In the genomic region with DNA sequence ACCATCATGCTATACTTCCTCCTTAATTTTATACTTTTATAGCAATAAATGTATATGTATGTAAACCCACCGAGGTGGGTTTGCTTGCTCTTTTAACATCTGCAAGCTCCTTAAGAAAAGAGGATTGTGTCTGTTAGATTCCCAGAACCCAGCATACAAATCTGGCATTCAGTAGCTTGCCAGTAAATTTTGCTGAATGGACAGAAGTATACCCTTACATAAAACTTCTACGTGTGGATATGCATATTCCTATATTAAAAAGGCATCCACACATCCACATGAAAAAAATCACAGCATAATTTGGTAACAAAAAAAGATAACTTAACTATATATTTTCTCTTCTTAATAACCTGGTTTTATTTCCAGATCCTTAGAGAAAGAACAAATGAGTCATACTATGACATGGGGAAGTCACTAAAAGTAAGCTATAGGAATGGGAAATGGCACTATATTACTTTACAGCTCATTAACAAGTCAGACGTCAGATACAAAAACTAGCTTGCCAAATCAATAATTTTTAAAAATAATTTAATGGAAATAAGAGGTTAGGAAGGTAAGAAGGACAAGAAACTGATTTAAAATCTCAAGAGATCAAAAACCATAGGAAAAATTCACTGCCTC, we compare ENCODE assay signal across 1 cellular context.
TF ChIP-seq lines count a peak whose summit lies in the region.

No MANE protein-coding gene starts in this region.

TF ChIP-seq in HepG2, 621 proteins besides CTCF, POLR2A, EP300 and RAD21:
- TF ChIP-seq CC2D1A (CRISPR knock-in tag; IDR thresholded peaks at IDR 0.05) (no peak), ZNF816 (CRISPR knock-in tag; IDR thresholded peaks at IDR 0.05; ENCODE audit: borderline replicate concordance) (no peak), MAFK (conservative IDR thresholded peaks at IDR 0.05 in 1 of 2, IDR thresholded peaks at IDR 0.05 in 1 of 2; ENCODE audit: low read length in 2 of 2) (peak; percentile 74 to 80), HBP1 (CRISPR knock-in tag; IDR thresholded peaks at IDR 0.05; ENCODE audit: low read depth) (no peak), MAFF (IDR thresholded peaks at IDR 0.05; ENCODE audit: low read depth, low read length) (peak; percentile 69), ZNF543 (CRISPR knock-in tag; IDR thresholded peaks at IDR 0.05) (no peak)
TF ChIP-seq in HepG2: peak in this region for 2.
